Comparison of ENCODE assay signal across 1 cellular context in the genomic region with DNA sequence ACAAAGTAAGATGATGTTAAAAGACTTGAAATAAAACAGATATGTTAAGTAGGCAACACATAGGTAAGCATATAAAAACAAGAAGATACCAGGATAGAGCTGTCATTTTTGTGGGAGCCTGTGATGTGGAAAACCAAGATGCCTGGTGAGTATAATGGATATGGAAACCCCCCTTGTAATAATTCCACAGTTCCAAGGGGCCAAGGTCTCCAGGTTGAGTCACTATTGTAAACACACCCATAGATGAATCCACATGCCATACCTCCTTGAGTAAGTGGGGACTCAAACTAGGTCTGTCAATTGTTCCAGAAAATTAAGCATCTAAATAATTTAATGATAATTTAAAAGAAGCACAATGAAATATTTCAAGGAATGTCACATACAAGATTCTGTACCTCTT.
TF ChIP-seq lines count a peak whose summit lies in the region.

No MANE protein-coding gene starts in this region.

TF ChIP-seq in SK-N-SH treated with all-trans-retinoic acid at 6 μM for 48 hours, 23 proteins besides CTCF, POLR2A, EP300 and RAD21 (continued from another document):
- TF ChIP-seq, protein P1, sequence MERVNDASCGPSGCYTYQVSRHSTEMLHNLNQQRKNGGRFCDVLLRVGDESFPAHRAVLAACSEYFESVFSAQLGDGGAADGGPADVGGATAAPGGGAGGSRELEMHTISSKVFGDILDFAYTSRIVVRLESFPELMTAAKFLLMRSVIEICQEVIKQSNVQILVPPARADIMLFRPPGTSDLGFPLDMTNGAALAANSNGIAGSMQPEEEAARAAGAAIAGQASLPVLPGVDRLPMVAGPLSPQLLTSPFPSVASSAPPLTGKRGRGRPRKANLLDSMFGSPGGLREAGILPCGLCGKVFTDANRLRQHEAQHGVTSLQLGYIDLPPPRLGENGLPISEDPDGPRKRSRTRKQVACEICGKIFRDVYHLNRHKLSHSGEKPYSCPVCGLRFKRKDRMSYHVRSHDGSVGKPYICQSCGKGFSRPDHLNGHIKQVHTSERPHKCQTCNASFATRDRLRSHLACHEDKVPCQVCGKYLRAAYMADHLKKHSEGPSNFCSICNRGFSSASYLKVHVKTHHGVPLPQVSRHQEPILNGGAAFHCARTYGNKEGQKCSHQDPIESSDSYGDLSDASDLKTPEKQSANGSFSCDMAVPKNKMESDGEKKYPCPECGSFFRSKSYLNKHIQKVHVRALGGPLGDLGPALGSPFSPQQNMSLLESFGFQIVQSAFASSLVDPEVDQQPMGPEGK (CRISPR knock-in tag; IDR thresholded peaks at IDR 0.05; ENCODE audit: borderline replicate concordance) = no peak
- TF ChIP-seq, protein P2, sequence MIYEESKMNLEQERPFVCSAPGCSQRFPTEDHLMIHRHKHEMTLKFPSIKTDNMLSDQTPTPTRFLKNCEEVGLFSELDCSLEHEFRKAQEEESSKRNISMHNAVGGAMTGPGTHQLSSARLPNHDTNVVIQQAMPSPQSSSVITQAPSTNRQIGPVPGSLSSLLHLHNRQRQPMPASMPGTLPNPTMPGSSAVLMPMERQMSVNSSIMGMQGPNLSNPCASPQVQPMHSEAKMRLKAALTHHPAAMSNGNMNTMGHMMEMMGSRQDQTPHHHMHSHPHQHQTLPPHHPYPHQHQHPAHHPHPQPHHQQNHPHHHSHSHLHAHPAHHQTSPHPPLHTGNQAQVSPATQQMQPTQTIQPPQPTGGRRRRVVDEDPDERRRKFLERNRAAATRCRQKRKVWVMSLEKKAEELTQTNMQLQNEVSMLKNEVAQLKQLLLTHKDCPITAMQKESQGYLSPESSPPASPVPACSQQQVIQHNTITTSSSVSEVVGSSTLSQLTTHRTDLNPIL (CRISPR knock-in tag; IDR thresholded peaks at IDR 0.05; ENCODE audit: low read depth) = no peak
- TF ChIP-seq ISL1 (CRISPR knock-in tag; IDR thresholded peaks at IDR 0.05) (no peak), ZNF70 (CRISPR knock-in tag; IDR thresholded peaks at IDR 0.05) (no peak), RARB (CRISPR knock-in tag; IDR thresholded peaks at IDR 0.05) (no peak), TCF4 (CRISPR knock-in tag; IDR thresholded peaks at IDR 0.05; ENCODE audit: borderline replicate concordance) (no peak)
